In the genomic region with DNA sequence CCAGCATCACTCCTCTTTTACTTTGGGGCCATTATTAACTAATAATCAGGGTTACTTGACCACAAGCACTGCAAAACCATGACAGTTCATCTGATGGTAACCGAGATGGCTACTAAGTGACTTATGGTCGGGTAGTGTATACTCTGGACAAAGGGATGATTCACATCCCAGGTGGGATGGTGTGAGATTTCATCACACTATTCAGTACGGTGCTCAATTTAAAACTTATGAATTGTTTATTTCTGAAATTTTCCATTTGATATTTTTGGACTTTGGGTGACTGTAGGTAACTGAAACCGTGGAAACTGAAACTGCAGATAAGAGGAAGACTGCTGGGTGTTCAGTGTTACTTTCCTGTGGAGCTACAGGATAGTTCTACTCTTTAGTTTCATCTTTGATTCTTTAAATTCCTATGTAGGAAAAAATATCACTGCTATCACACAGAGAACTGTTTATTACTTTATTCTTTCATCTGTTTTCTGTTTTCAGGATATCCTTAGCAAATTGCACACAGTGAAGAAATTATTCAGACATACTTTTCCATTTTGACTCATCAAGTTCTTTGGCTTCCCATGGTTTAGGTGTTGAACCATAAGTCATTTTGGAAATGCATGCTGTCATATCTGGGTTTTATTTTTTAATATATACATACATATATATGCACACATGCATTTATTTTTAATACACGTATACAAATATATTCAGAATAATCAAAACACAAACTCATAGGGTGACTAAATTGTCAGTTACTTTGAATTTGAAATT, we compare ENCODE assay signal across 13 cellular contexts. TPM values are rescaled to one million over a fixed set of nuclear protein-coding genes. Genes with fewer than 3 reads are reported as not detected.
A peak's percentile ranks its signal among the peaks of the same experiment; 100 is the strongest.
DNase-seq lines count a peak whose midpoint lies in the region; ATAC-seq and TF ChIP-seq lines count a peak whose summit lies in the region.
"Had no signal": no experiment of that assay in that cellular context is flagged by ENCODE, and none has a peak within 500 bp of the region (broad histone marks: within the 10 kb centered on the region; RNA-seq: fewer than 3 reads in every experiment).

No MANE protein-coding gene starts in this region.

- H3K18ac ChIP-seq in IMR-90 (ENCODE audit: low read depth, low read length): no peak overlapping the region

- peak overlapping the region; percentile 0 for H3K4me3 Mint-ChIP-seq in activated T-cell treated with anti-CD3 and anti-CD28 coated beads, Interleukin-2, amount 50 U/mL, for 24 hours
- H3K4me3 Mint-ChIP-seq in activated naive CD8-positive, alpha-beta T cell treated with anti-CD3 and anti-CD28 coated beads, Interleukin-2, amount 50 U/mL, for 24 hours: peak overlapping the region; percentile 24
- H3K4me3 Mint-ChIP-seq: H9 had no signal

- 0 out of 2 replicates have a peak, but pooled peaks cover 3% of the 10 kb centered on the region for H4K20me1 ChIP-seq in IMR-90 (ENCODE audit: insufficient read depth, low read length)

- 80% methylated on average over 1 of the region's 5 CpGs; no CpG with 5 or more reads in 1 of the 2 experiments for WGBS in IMR-90 (ENCODE audit: extremely low coverage in 2 of 2, insufficient read length in 1 of 2), 2 experiments
- 59 to 78% (median 65%) methylated on average over 5 of the region's 5 CpGs for WGBS in spleen, 5 donors

- H3K4me2 ChIP-seq in IMR-90 (ENCODE audit: low read depth, low read length): no peak overlapping the region

- in situ Hi-C loops in IMR-90 (cut with MboI; ENCODE audit: low sequenced_read_pairs): no loop called here

- no peak overlapping the region for H3K4ac ChIP-seq in IMR-90 (ENCODE audit: low read depth, low read length)

- H3K4me3 ChIP-seq in IMR-90 (ENCODE audit: insufficient read depth, low read depth, low read length) (no peak overlapping the region), spleen (peak overlapping the region in 1 of 8 donors; percentile 21), upper lobe of right lung (no peak overlapping the region)
- H3K4me3 ChIP-seq: testis had no signal

- TF ChIP-seq POLR2A in IMR-90 (IDR thresholded peaks at IDR 0.05; ENCODE audit: low read depth, low read length) (no peak), spleen (IDR thresholded peaks at IDR 0.05) (no peak)

- H4K8ac ChIP-seq in IMR-90 (ENCODE audit: low read depth in 2 of 2, low read length in 2 of 2): no peak overlapping the region

- TF ChIP-seq CTCF in IMR-90 (conservative IDR thresholded peaks at IDR 0.05; ENCODE audit: low read depth, low read length) (no peak), spleen (IDR thresholded peaks at IDR 0.05 in 8 of 11, conservative IDR thresholded peaks at IDR 0.05 in 3 of 11) (no peak), upper lobe of right lung (IDR thresholded peaks at IDR 0.05) (no peak)

- H2BK120ac ChIP-seq in IMR-90 (ENCODE audit: low read depth, low read length): no peak overlapping the region

- no peak overlapping the region for H4K5ac ChIP-seq in IMR-90 (ENCODE audit: low read depth, low read length)

- no peak overlapping the region for H2BK15ac ChIP-seq in IMR-90 (ENCODE audit: low read depth, low read length)

- CTCF ChIA-PET in IMR-90 (lab: Yijun Ruan, JAX): no interaction called here

- no peak overlapping the region for H2BK5ac ChIP-seq in IMR-90 (ENCODE audit: low read depth, low read length, poor library complexity, severe bottlenecking)

- dilution Hi-C loops in IMR-90 (cut with HindIII; ENCODE audit: low sequenced_read_pairs, unreplicated experiment): no loop called here

- no peaks in the 10 kb centered on the region for H3K9me3 Mint-ChIP-seq in activated T-cell treated with anti-CD3 and anti-CD28 coated beads, Interleukin-2, amount 50 U/mL, for 24 hours
- no peaks in the 10 kb centered on the region for H3K9me3 Mint-ChIP-seq in activated naive CD8-positive, alpha-beta T cell treated with anti-CD3 and anti-CD28 coated beads, Interleukin-2, amount 50 U/mL, for 24 hours
- H3K9me3 Mint-ChIP-seq: H9 had no signal

- H3K27me3 Mint-ChIP-seq in activated T-cell treated with anti-CD3 and anti-CD28 coated beads, Interleukin-2, amount 50 U/mL, for 24 hours: no peaks in the 10 kb centered on the region
- H3K27me3 Mint-ChIP-seq in activated naive CD8-positive, alpha-beta T cell treated with anti-CD3 and anti-CD28 coated beads, Interleukin-2, amount 50 U/mL, for 24 hours: no peaks in the 10 kb centered on the region

- H3K27ac Mint-ChIP-seq in activated T-cell treated with anti-CD3 and anti-CD28 coated beads, Interleukin-2, amount 50 U/mL, for 24 hours: peak overlapping the region; percentile 60
- peak overlapping the region; percentile 72 for H3K27ac Mint-ChIP-seq in activated naive CD8-positive, alpha-beta T cell treated with anti-CD3 and anti-CD28 coated beads, Interleukin-2, amount 50 U/mL, for 24 hours

- H2AFZ ChIP-seq in IMR-90 (replicated peaks; ENCODE audit: low read length, poor library complexity): no peak overlapping the region

- H3K23ac ChIP-seq in IMR-90 (ENCODE audit: low read depth, low read length): no peak overlapping the region

- H3K36me3 ChIP-seq in IMR-90 (ENCODE audit: control insufficient read depth, insufficient read depth, low read length): peaks cover 8% of the 10 kb centered on the region
- peaks cover 0 to 27% (median 9%) of the 10 kb centered on the region in 6 donors for H3K36me3 ChIP-seq in spleen
- H3K36me3 ChIP-seq in upper lobe of right lung: peaks cover 18% of the 10 kb centered on the region

- H3K4me1 ChIP-seq in IMR-90 (ENCODE audit: control insufficient read depth, insufficient read depth, low read length) (peaks cover 1% of the 10 kb centered on the region; the same call in 1 of the 2 replicates), spleen (peaks cover 0 to 48% (median 24%) of the 10 kb centered on the region in 6 donors), upper lobe of right lung (no peaks in the 10 kb centered on the region)
- H3K4me1 ChIP-seq: testis had no signal

- H3K9ac ChIP-seq in IMR-90 (ENCODE audit: low read depth, low read length): no peak overlapping the region

- H3K27me3 ChIP-seq in IMR-90 (ENCODE audit: control insufficient read depth, insufficient read depth, low read length) (no peaks in the 10 kb centered on the region), spleen (replicated peaks in 1 of 7) (no peaks in the 10 kb centered on the region), upper lobe of right lung (no peaks in the 10 kb centered on the region)
- H3K27me3 ChIP-seq: testis had no signal

- DNase-seq in activated T-cell treated with anti-CD3 and anti-CD28 coated beads, Interleukin-2, amount 50 U/mL, for 24 hours: no peak
- DNase-seq in activated T-cell treated with anti-CD3 and anti-CD28 coated beads, Interleukin-2, amount 50 U/mL, for 48 hours: no peak
- DNase-seq in IMR-90 (peak; percentile 50), spleen (no peak), upper lobe of right lung (no peak), anterior cingulate cortex (lab: John Stamatoyannopoulos, UW) (no peak)
- DNase-seq in activated naive CD8-positive, alpha-beta T cell treated with anti-CD3 and anti-CD28 coated beads, Interleukin-2, amount 50 U/mL, for 24 hours: no peak
- DNase-seq: GF-D8, H9, NCI-H524 treated with DMSO at 0.1 percent for 48 hours, testis had no signal

- peaks cover 20% of the 10 kb centered on the region for H3K36me3 Mint-ChIP-seq in activated T-cell treated with anti-CD3 and anti-CD28 coated beads, Interleukin-2, amount 50 U/mL, for 24 hours (ENCODE audit: low read depth)
- H3K36me3 Mint-ChIP-seq in activated naive CD8-positive, alpha-beta T cell treated with anti-CD3 and anti-CD28 coated beads, Interleukin-2, amount 50 U/mL, for 24 hours (ENCODE audit: low read depth): peaks cover under 1% of the 10 kb centered on the region

- BruUV-seq in IMR-90 (replicated peaks; lab: Mats Ljungman, UMichigan): no TSS peak

- no peak overlapping the region for H4K91ac ChIP-seq in IMR-90 (ENCODE audit: insufficient read depth, low read depth, low read length)

- H2AK9ac ChIP-seq in IMR-90 (replicated peaks; ENCODE audit: low read depth, low read length, poor library complexity): no peak overlapping the region

- no peaks in the 10 kb centered on the region for H3K9me3 ChIP-seq in IMR-90 (ENCODE audit: control insufficient read depth, insufficient read depth, low read length)
- no peaks in the 10 kb centered on the region for H3K9me3 ChIP-seq in spleen
- no peaks in the 10 kb centered on the region for H3K9me3 ChIP-seq in upper lobe of right lung
- H3K9me3 ChIP-seq: testis had no signal

- ATAC-seq in IMR-90 (ENCODE audit: low read depth): no peak
- peak; percentile 83 for ATAC-seq in activated naive CD8-positive, alpha-beta T cell treated with anti-CD3 and anti-CD28 coated beads, Interleukin-2, amount 50 U/mL, for 24 hours
- no peak for ATAC-seq in upper lobe of right lung
- no peak for ATAC-seq in GM18519 (IDR thresholded peaks at IDR 0.05; ENCODE audit: low FRiP score, unreplicated experiment)

- no peak overlapping the region for H3K14ac ChIP-seq in IMR-90 (replicated peaks; ENCODE audit: low read depth, low read length)

- POLR2A ChIA-PET in IMR-90 (lab: Charles Lee; ENCODE audit: unreplicated experiment): interaction anchor here (0.6 kb wide), 1 partner anchor 11 kb away, joined by 9 read pairs; no protein-coding TSS in a partner anchor

- peaks cover 31% of the 10 kb centered on the region for H3K4me1 Mint-ChIP-seq in activated T-cell treated with anti-CD3 and anti-CD28 coated beads, Interleukin-2, amount 50 U/mL, for 24 hours (ENCODE audit: low read depth)
- H3K4me1 Mint-ChIP-seq in activated naive CD8-positive, alpha-beta T cell treated with anti-CD3 and anti-CD28 coated beads, Interleukin-2, amount 50 U/mL, for 24 hours: peaks cover 21% of the 10 kb centered on the region

- H3K79me1 ChIP-seq in IMR-90 (ENCODE audit: low read depth in 1 of 2, low read length in 2 of 2): peaks cover 3 to 5% of the 10 kb centered on the region in 2 experiments; a peak in 2 of 4 replicates

- H3K56ac ChIP-seq in IMR-90 (ENCODE audit: extremely low read depth, insufficient read depth, low read length): no peak overlapping the region

- TF ChIP-seq RAD21 in IMR-90 (IDR thresholded peaks at IDR 0.05; ENCODE audit: low read length): no peak

- no peak overlapping the region for H2AK5ac ChIP-seq in IMR-90 (ENCODE audit: low read depth, low read length)

- H2BK20ac ChIP-seq in IMR-90 (ENCODE audit: low read depth, low read length): no peak overlapping the region

- H3K27ac ChIP-seq in IMR-90 (ENCODE audit: insufficient read depth, low read length) (no peak overlapping the region), spleen (peak overlapping the region in 6 of 8 donors; percentile 4 to 67 (median 30)), upper lobe of right lung (no peak overlapping the region)
- H3K27ac ChIP-seq: testis had no signal

- intact Hi-C loops in IMR-90 (cut with micrococcal nuclease): no loop called here
- intact Hi-C loops in spleen (cut with DNase I; ENCODE audit: low total_unique reads): no loop called here
- intact Hi-C loops in upper lobe of right lung (cut with DNase I): no loop called here

- H3K9me1 ChIP-seq in IMR-90 (ENCODE audit: insufficient read depth, low read length): peaks cover 3% of the 10 kb centered on the region; the same call in 1 of the 2 replicates

RNA-seq across cellular contexts. Expression of a gene that starts 59.1 kb away (rescaled TPM):
- under 0.01 TPM in 2 replicates for total RNA-seq in IMR-90 (2012; rRNA removed)
- 0.16 and 0.19 TPM in 2 replicates for polyA plus RNA-seq in IMR-90 (2012; rRNA removed)
- polyA plus RNA-seq in IMR-90 (2012; cell fraction: cytosol; rRNA removed): 0.17 and 0.19 TPM in 2 replicates
- 0.08 and 0.11 TPM in 2 replicates for polyA plus RNA-seq in IMR-90 (2012; cell fraction: nucleus; rRNA removed; ENCODE audit: low replicate concordance)
- under 1 TPM in 1 of 7 donors, not detected in 6; 0.14 TPM for total RNA-seq in spleen
- polyA plus RNA-seq in spleen: under 1 TPM in 2 of 3 donors, not detected in 1; 0.06 to 0.09 TPM
- total RNA-seq in upper lobe of right lung: 0.23 TPM
- total RNA-seq: mesenteric fat pad had no signal

Comparison
In these comparisons a context has a peak if more than half of its experiments do, and no peak if none do; other contexts are left out.
1. H3K27ac ChIP-seq: peak in spleen (6 of 8); none in IMR-90 (single experiment) and upper lobe of right lung (single experiment).